21 cellular contexts compared by ENCODE assay signal in genomic region chr3:50207359-50208042, GRCh38. TPM values are rescaled to one million over a fixed set of nuclear protein-coding genes. Genes with fewer than 3 reads are reported as not detected.
DNase-seq lines count a peak whose midpoint lies in the region; ATAC-seq and TF ChIP-seq lines count a peak whose summit lies in the region.
"Had no signal": no experiment of that assay in that cellular context is flagged by ENCODE, and none has a peak within 500 bp of the region (broad histone marks: within the 10 kb centered on the region; RNA-seq: fewer than 3 reads in every experiment).

No MANE protein-coding gene starts in this region.

- CTCF ChIA-PET in activated CD8-positive, alpha-beta memory T cell treated with anti-CD3 and anti-CD28 coated beads, Interleukin-2, amount 10 ng/mL, durations not matched to agents 7 days and 5 days (lab: Charles Lee) = interaction anchor here (0.8 to 12.4 kb wide), 4 partner anchors 14 to 28 kb away, joined by 3 to 95 read pairs (median 6); partner anchors contain the start of gene GNAT1

- no peaks in the 10 kb centered on the region for H3K27me3 ChIP-seq in right lobe of liver

- no peak overlapping the region for H3K27ac Mint-ChIP-seq in T-helper 17 cell
- no peak overlapping the region for H3K27ac Mint-ChIP-seq in activated CD8-positive, alpha-beta memory T cell treated with anti-CD3 and anti-CD28 coated beads, Interleukin-2, amount 10 ng/mL, durations not matched to agents 7 days and 5 days
- H3K27ac Mint-ChIP-seq: CD14-positive monocyte; CD4-positive, alpha-beta memory T cell; HFFc6 had no signal

- TF ChIP-seq POLR2A in right lobe of liver (IDR thresholded peaks at IDR 0.05) = no peak

- peak overlapping the region; percentile 77 to 94 (median 88) for H3K4me3 ChIP-seq in right lobe of liver
- H3K4me3 ChIP-seq: A549, BLaER1 had no signal

- no peaks in the 10 kb centered on the region for H3K9me3 ChIP-seq in T-helper 17 cell (ENCODE audit: control insufficient read depth, low read length, poor library complexity, severe bottlenecking)
- H3K9me3 ChIP-seq in right lobe of liver = no peaks in the 10 kb centered on the region
- H3K9me3 ChIP-seq: A549, BLaER1 had no signal

- peaks cover 5% of the 10 kb centered on the region for H3K36me3 Mint-ChIP-seq in T-helper 17 cell (ENCODE audit: low read depth)
- H3K36me3 Mint-ChIP-seq in activated CD8-positive, alpha-beta memory T cell treated with anti-CD3 and anti-CD28 coated beads, Interleukin-2, amount 10 ng/mL, durations not matched to agents 7 days and 5 days = no peaks in the 10 kb centered on the region
- H3K36me3 Mint-ChIP-seq: CD4-positive, alpha-beta memory T cell; IgD-negative memory B cell had no signal

- 46% methylated on average over 10 of the region's 17 CpGs for WGBS in right lobe of liver (ENCODE audit: insufficient coverage, low coverage, low lambda C conversion rate, missing lambda C conversion rate)

- H3K4me3 Mint-ChIP-seq in T-helper 17 cell = peak overlapping the region; percentile 7
- no peak overlapping the region for H3K4me3 Mint-ChIP-seq in activated CD8-positive, alpha-beta memory T cell treated with anti-CD3 and anti-CD28 coated beads, Interleukin-2, amount 10 ng/mL, durations not matched to agents 7 days and 5 days
- H3K4me3 Mint-ChIP-seq: HFFc6, IgD-negative memory B cell had no signal

- no peaks in the 10 kb centered on the region for H3K9me3 Mint-ChIP-seq in activated CD8-positive, alpha-beta memory T cell treated with anti-CD3 and anti-CD28 coated beads, Interleukin-2, amount 10 ng/mL, durations not matched to agents 7 days and 5 days (ENCODE audit: low read depth)
- H3K9me3 Mint-ChIP-seq: HFFc6 had no signal

- TF ChIP-seq CTCF in right lobe of liver (IDR thresholded peaks at IDR 0.05) = no peak

- DNase-seq in T-helper 17 cell (no peak), caudate nucleus (lab: John Stamatoyannopoulos, UW) (no peak), right lobe of liver (peak in 2 of 3 donors; percentile 58 to 60), occipital lobe (lab: John Stamatoyannopoulos, UW) (no peak), AG08395 (ENCODE audit: low spot score) (no peak)
- DNase-seq in activated CD8-positive, alpha-beta memory T cell treated with anti-CD3 and anti-CD28 coated beads, Interleukin-2, amount 10 ng/mL, durations not matched to agents 7 days and 5 days = no peak
- DNase-seq: CD4-positive, alpha-beta memory T cell; DMS153; DMS79; GF-D8; GOT3; H7; HFFc6 had no signal

- peaks cover 35% of the 10 kb centered on the region for H3K27me3 Mint-ChIP-seq in T-helper 17 cell
- H3K27me3 Mint-ChIP-seq in activated CD8-positive, alpha-beta memory T cell treated with anti-CD3 and anti-CD28 coated beads, Interleukin-2, amount 10 ng/mL, durations not matched to agents 7 days and 5 days = peaks cover 47% of the 10 kb centered on the region

- no peaks in the 10 kb centered on the region for H3K36me3 ChIP-seq in right lobe of liver
- H3K36me3 ChIP-seq: BLaER1 had no signal

- peaks cover 5% of the 10 kb centered on the region for H3K4me1 Mint-ChIP-seq in T-helper 17 cell
- H3K4me1 Mint-ChIP-seq in activated CD8-positive, alpha-beta memory T cell treated with anti-CD3 and anti-CD28 coated beads, Interleukin-2, amount 10 ng/mL, durations not matched to agents 7 days and 5 days = peaks cover 2% of the 10 kb centered on the region
- H3K4me1 Mint-ChIP-seq: CD14-positive monocyte had no signal

- no peak for ATAC-seq in T-helper 17 cell
- peak in 1 of 4 donors; percentile 0 for ATAC-seq in right lobe of liver
- ATAC-seq in activated CD8-positive, alpha-beta memory T cell treated with anti-CD3 and anti-CD28 coated beads, Interleukin-2, amount 10 ng/mL, durations not matched to agents 7 days and 5 days = no peak
- ATAC-seq: A549, HCT116 had no signal

- peaks cover 0 to 76% (median 30%) of the 10 kb centered on the region in 4 donors for H3K4me1 ChIP-seq in right lobe of liver
- H3K4me1 ChIP-seq: A549 had no signal

- intact Hi-C loops in right lobe of liver (cut with DNase I) = no loop called here

- peak overlapping the region; percentile 30 for H3K27ac ChIP-seq in caudate nucleus (ENCODE audit: low read depth, low read length)
- peak overlapping the region; percentile 76 to 99 (median 98) for H3K27ac ChIP-seq in right lobe of liver
- peak overlapping the region; percentile 17 for H3K27ac ChIP-seq in temporal lobe (ENCODE audit: low read depth, low read length)
- H3K27ac ChIP-seq: 22Rv1, A549, BLaER1 had no signal

RNA-seq across cellular contexts. Expression of gene SLC38A3, which starts 2.4 kb away (rescaled TPM):
- under 1 TPM in 1 of 2 donors, not detected in 1; 0.78 TPM for total RNA-seq in T-helper 17 cell
- total RNA-seq in right lobe of liver = 100 to 1,000 TPM in 4 of 6 experiments, 10 to 100 TPM in 2; 77.7 to 311 (median 190) TPM
- 5.4 TPM for total RNA-seq in temporal lobe
- 5.0 TPM for total RNA-seq in occipital lobe
- not detected for total RNA-seq in activated CD8-positive, alpha-beta memory T cell treated with anti-CD3 and anti-CD28 coated beads, Interleukin-2, amount 10 ng/mL, durations not matched to agents 7 days and 5 days
- total RNA-seq: CD4-positive, alpha-beta memory T cell; Daoy had no signal

RNA-seq across cellular contexts. Expression of gene GNAT1, which starts 16.1 kb away (rescaled TPM):
- total RNA-seq in T-helper 17 cell (under 1 TPM in 1 of 2 donors, not detected in 1; 0.10 TPM), right lobe of liver (under 1 TPM in 1 of 6 experiments, not detected in 5; 0.07 TPM), temporal lobe (not detected), occipital lobe (not detected)
- total RNA-seq in activated CD8-positive, alpha-beta memory T cell treated with anti-CD3 and anti-CD28 coated beads, Interleukin-2, amount 10 ng/mL, durations not matched to agents 7 days and 5 days = not detected
- total RNA-seq: CD4-positive, alpha-beta memory T cell; Daoy; H7; HFFc6 had no signal

RNA-seq across cellular contexts. Expression of gene GNAI2, which starts 28.5 kb away (rescaled TPM):
- total RNA-seq in T-helper 17 cell (100 to 1,000 TPM; 266 to 288 TPM), right lobe of liver (100 to 1,000 TPM in 2 of 6 experiments, 10 to 100 TPM in 4; 73.3 to 125 (median 98.7) TPM), temporal lobe (83.1 TPM), occipital lobe (84.5 TPM)
- 100 to 1,000 TPM; 450 to 509 TPM for total RNA-seq in activated CD8-positive, alpha-beta memory T cell treated with anti-CD3 and anti-CD28 coated beads, Interleukin-2, amount 10 ng/mL, durations not matched to agents 7 days and 5 days

RNA-seq across cellular contexts. Expression of gene SEMA3F, which starts 52.4 kb away (rescaled TPM):
- total RNA-seq in T-helper 17 cell (under 1 TPM in 1 of 2 donors, not detected in 1; 0.18 TPM), right lobe of liver (1 to 10 TPM; 1.2 to 5.9 (median 4.2) TPM), temporal lobe (8.9 TPM), occipital lobe (5.8 TPM)
- under 1 TPM; 0.07 to 0.09 TPM for total RNA-seq in activated CD8-positive, alpha-beta memory T cell treated with anti-CD3 and anti-CD28 coated beads, Interleukin-2, amount 10 ng/mL, durations not matched to agents 7 days and 5 days
- total RNA-seq: CD4-positive, alpha-beta memory T cell had no signal

Comparison
In these comparisons a context has a peak if more than half of its experiments do, and no peak if none do; other contexts are left out.
1. DNase-seq: peak in right lobe of liver (2 of 3); none in T-helper 17 cell (0 of 3), caudate nucleus (0 of 61), occipital lobe (single experiment), AG08395 (single experiment) and activated CD8-positive, alpha-beta memory T cell treated with anti-CD3 and anti-CD28 coated beads, Interleukin-2, amount 10 ng/mL, durations not matched to agents 7 days and 5 days (single experiment).
2. H3K27ac ChIP-seq: peak in every context shown above with its lines; median percentile 98 in right lobe of liver; 30 in caudate nucleus; 17 in temporal lobe.
3. RNA of gene SLC38A3, which starts 2.4 kb away (total RNA-seq): 77.7 to 311 TPM in right lobe of liver; 5.4 TPM in temporal lobe (single experiment), 5.0 TPM in occipital lobe (single experiment), 0.78 TPM in T-helper 17 cell and not detected in activated CD8-positive, alpha-beta memory T cell treated with anti-CD3 and anti-CD28 coated beads, Interleukin-2, amount 10 ng/mL, durations not matched to agents 7 days and 5 days; every median in the first group is over 10 times any median in the second.